Comparison of ENCODE assay signal across 8 cellular contexts in the genomic region with DNA sequence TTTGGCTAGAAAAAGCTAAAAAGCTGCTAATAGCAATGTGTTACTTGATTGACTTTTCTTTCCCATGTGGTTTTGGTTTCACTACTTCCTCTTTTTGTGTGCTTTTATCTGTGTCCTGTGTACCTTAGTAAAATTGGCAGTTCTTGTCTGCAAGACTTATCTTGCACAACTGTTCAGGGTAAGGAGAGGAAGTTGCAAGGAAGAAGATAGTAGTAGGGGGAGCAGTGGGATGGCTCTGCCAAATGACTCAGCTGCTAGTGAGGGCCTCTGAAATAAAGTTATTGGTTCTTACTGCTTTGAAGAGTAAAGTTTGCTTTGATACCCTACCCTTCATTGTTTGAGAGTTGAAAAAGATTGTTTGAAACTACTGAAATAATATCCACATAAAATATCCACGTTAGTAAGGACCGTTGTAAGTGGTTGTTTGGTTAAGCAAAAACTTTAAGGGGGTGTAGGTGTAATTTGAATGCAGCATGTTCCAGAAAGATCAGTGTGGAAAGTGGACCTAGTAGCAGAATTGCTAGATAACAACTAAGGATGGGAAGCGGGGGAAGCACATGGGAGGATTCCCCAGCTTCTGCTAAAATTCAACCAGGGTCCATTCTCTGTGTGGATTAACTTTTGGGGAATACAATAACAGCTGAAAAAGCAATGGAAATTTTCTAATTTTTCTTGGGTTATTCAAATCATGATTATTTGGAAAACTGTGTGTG.
DNase-seq lines count a peak whose midpoint lies in the region; ATAC-seq, FAIRE-seq and TF ChIP-seq lines count a peak whose summit lies in the region.

No MANE protein-coding gene starts in this region.

- H3K4me3 ChIP-seq in A549 (no peak overlapping the region), K562 (no peak overlapping the region), prostate gland (no peak overlapping the region)

- H3K79me2 ChIP-seq in K562 (ENCODE audit: control insufficient read depth, insufficient read depth, low read length), result peaks cover 3% of the 10 kb centered on the region; the same call in 1 of the 3 replicates

- peak overlapping the region; percentile 1; the same call in 1 of the 3 replicates for H3K4me2 ChIP-seq in A549
- H3K4me2 ChIP-seq in K562 (ENCODE audit: insufficient read depth, low read length), result peak overlapping the region; percentile 69

- TF ChIP-seq EP300 in A549 (IDR thresholded peaks at IDR 0.05) (no peak), K562 (IDR thresholded peaks at IDR 0.05; ENCODE audit: low read length) (peak; percentile 97)

- ATAC-seq in A549, result peak; percentile 43 to 59; a peak in 3 of 6 replicates
- ATAC-seq in GM19455 (IDR thresholded peaks at IDR 0.05; ENCODE audit: unreplicated experiment), result peak; percentile 74
- peak; percentile 98 for ATAC-seq in K562

- H4K20me1 ChIP-seq in K562 (replicated peaks; ENCODE audit: control insufficient read depth, insufficient read depth, low read length), result no peaks in the 10 kb centered on the region

- H3K9me1 ChIP-seq in K562 (ENCODE audit: control insufficient read depth, insufficient read depth, low read length), result no peaks in the 10 kb centered on the region

- H3K4me1 ChIP-seq in A549 (peaks cover 16% of the 10 kb centered on the region; the same call in 2 of the 3 replicates), K562 (replicated peaks in 1 of 2; ENCODE audit: control insufficient read depth in 2 of 2, insufficient read depth in 2 of 2, low read length in 2 of 2) (peaks cover 8 to 48% of the 10 kb centered on the region in 2 experiments), prostate gland (replicated peaks) (no peaks in the 10 kb centered on the region)

- H3K9me3 ChIP-seq in A549 (no peaks in the 10 kb centered on the region), K562 (replicated peaks; ENCODE audit: control insufficient read depth, insufficient read depth, low read depth, low read length) (no peaks in the 10 kb centered on the region; the same call in 1 of the 2 replicates), prostate gland (no peaks in the 10 kb centered on the region)

- in situ Hi-C loops in K562 (cut with MboI), result loop anchor here (5.0 kb wide), 1 partner anchor 48 kb away; no protein-coding TSS in a partner anchor

- POLR2A ChIA-PET in A549 (lab: Yijun Ruan, JAX) (no interaction called here), K562 (lab: Yijun Ruan, JAX) (interaction anchor here (0.5 to 1.1 kb wide), 8 partner anchors 10 to 592 kb away, joined by 3 to 9 read pairs (median 3); no protein-coding TSS in a partner anchor)

- no peak for TF ChIP-seq POLR2A in A549 (IDR thresholded peaks at IDR 0.05; ENCODE audit: low read length)
- TF ChIP-seq POLR2A in K562 (conservative IDR thresholded peaks at IDR 0.05), result no peak
- no peak for TF ChIP-seq POLR2A in prostate gland (IDR thresholded peaks at IDR 0.05)

- CTCF ChIA-PET in A549 (lab: Yijun Ruan, JAX) (interaction anchor here (0.7 to 2.5 kb wide), 5 partner anchors 11 to 481 kb away, joined by 3 to 9 read pairs (median 4); no protein-coding TSS in a partner anchor), K562 (lab: Yijun Ruan, JAX; ENCODE audit: low intra/inter-chr PET ratio) (no interaction called here)

- DNase-seq in A549 (ENCODE audit: low read depth in 1 of 2, low spot score in 1 of 2) (peak in 1 of 2 experiments; percentile 20), HT1080 (ENCODE audit: low read depth) (peak; percentile 66), K562 (ENCODE audit: extremely low read depth in 1 of 4, low spot score in 3 of 4) (peak; percentile 22 to 91 (median 61)), non-pigmented ciliary epithelial cell (ENCODE audit: low read depth) (peak; percentile 35), prostate gland (ENCODE audit: low spot score) (no peak), NCI-H187 (lab: John Stamatoyannopoulos, UW) (no peak)
- DNase-seq in activated T-cell treated with anti-CD3 and anti-CD28 coated beads, Interleukin-2, amount 50 U/mL, for 1 hour, result no peak

- FAIRE-seq in A549 (lab: Jason Lieb, UNC) (no peak), K562 (lab: Jason Lieb, UNC) (peak; percentile 99)

- H3K36me3 ChIP-seq in K562 (ENCODE audit: control insufficient read depth, insufficient read depth, low read length) (peaks cover 38% of the 10 kb centered on the region), prostate gland (no peaks in the 10 kb centered on the region)

- no TSS peak for BruUV-seq in K562 (replicated peaks; lab: Mats Ljungman, UMichigan)

- peak overlapping the region in 1 of 2 experiments; percentile 46; a peak in 2 of 4 replicates for H3K9ac ChIP-seq in K562 (ENCODE audit: insufficient read depth in 1 of 2, low read depth in 2 of 2, low read length in 2 of 2)

- H3K27me3 ChIP-seq in K562 (ENCODE audit: control insufficient read depth in 2 of 2, insufficient read depth in 2 of 2, low read length in 2 of 2), result no peaks in the 10 kb centered on the region
- no peaks in the 10 kb centered on the region for H3K27me3 ChIP-seq in prostate gland (replicated peaks; ENCODE audit: insufficient read depth)

- 84% methylated on average over 3 of the region's 3 CpGs for WGBS in A549 (ENCODE audit: missing lambda C conversion rate)
- 0% methylated on average over 3 of the region's 3 CpGs for WGBS in K562 (ENCODE audit: insufficient coverage, low coverage, missing lambda C conversion rate)
- 46% methylated on average over 3 of the region's 3 CpGs for WGBS in prostate gland

- no peak for TF ChIP-seq RAD21 in A549 (conservative IDR thresholded peaks at IDR 0.05 in 1 of 2, IDR thresholded peaks at IDR 0.05 in 1 of 2)
- no peak; a peak in 2 of 4 replicates for TF ChIP-seq RAD21 in K562 (CRISPR knock-in tag; conservative IDR thresholded peaks at IDR 0.05 in 1 of 2, IDR thresholded peaks at IDR 0.05 in 1 of 2)

- TF ChIP-seq CTCF in A549 (IDR thresholded peaks at IDR 0.05) (no peak), K562 (IDR thresholded peaks at IDR 0.05 in 2 of 3, conservative IDR thresholded peaks at IDR 0.05 in 1 of 3; ENCODE audit: insufficient read depth in 2 of 3, low read depth in 1 of 3, low read length in 3 of 3) (no peak), prostate gland (IDR thresholded peaks at IDR 0.05) (no peak)

- H2AFZ ChIP-seq in K562 (ENCODE audit: low read depth, low read length), result peak overlapping the region; percentile 71

- peak overlapping the region in 1 of 2 experiments; percentile 55; a peak in 3 of 6 replicates for H3K27ac ChIP-seq in A549
- peak overlapping the region; percentile 74 for H3K27ac ChIP-seq in K562 (ENCODE audit: extremely low read depth, low read depth, low read length)
- no peak overlapping the region for H3K27ac ChIP-seq in prostate gland

- intact Hi-C loops in K562 (cut with micrococcal nuclease) (loop anchor here (2.0 kb wide), 2 partner anchors 25 to 43 kb away; no protein-coding TSS in a partner anchor), prostate gland (cut with DNase I) (no loop called here)

TF ChIP-seq in A549, 52 proteins besides CTCF, POLR2A, EP300 and RAD21 (continues in another document):
- no peak for TF ChIP-seq HMGXB4 (CRISPR knock-in tag; IDR thresholded peaks at IDR 0.05; ENCODE audit: borderline replicate concordance)
- TF ChIP-seq SREBF2 (IDR thresholded peaks at IDR 0.05), result no peak
- TF ChIP-seq JUNB (IDR thresholded peaks at IDR 0.05), result no peak
- no peak for TF ChIP-seq ELK1 (IDR thresholded peaks at IDR 0.05; ENCODE audit: low read depth, low read length)

TF ChIP-seq in K562, 482 proteins besides CTCF, POLR2A, EP300 and RAD21 (continues in another document):
- TF ChIP-seq, protein P1, sequence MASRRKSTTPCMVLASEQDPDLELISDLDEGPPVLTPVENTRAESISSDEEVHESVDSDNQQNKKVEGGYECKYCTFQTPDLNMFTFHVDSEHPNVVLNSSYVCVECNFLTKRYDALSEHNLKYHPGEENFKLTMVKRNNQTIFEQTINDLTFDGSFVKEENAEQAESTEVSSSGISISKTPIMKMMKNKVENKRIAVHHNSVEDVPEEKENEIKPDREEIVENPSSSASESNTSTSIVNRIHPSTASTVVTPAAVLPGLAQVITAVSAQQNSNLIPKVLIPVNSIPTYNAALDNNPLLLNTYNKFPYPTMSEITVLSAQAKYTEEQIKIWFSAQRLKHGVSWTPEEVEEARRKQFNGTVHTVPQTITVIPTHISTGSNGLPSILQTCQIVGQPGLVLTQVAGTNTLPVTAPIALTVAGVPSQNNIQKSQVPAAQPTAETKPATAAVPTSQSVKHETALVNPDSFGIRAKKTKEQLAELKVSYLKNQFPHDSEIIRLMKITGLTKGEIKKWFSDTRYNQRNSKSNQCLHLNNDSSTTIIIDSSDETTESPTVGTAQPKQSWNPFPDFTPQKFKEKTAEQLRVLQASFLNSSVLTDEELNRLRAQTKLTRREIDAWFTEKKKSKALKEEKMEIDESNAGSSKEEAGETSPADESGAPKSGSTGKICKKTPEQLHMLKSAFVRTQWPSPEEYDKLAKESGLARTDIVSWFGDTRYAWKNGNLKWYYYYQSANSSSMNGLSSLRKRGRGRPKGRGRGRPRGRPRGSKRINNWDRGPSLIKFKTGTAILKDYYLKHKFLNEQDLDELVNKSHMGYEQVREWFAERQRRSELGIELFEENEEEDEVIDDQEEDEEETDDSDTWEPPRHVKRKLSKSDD (conservative IDR thresholded peaks at IDR 0.05; ENCODE audit: low read length), result 0 out of 2 replicates have a peak, but pooled peaks have one; percentile 39
- 0 out of 2 replicates have a peak, but pooled peaks have one; percentile 51 for TF ChIP-seq SMAD3 (CRISPR knock-in tag; conservative IDR thresholded peaks at IDR 0.05)
- no peak for TF ChIP-seq BRF2 (IDR thresholded peaks at IDR 0.05; ENCODE audit: borderline replicate concordance, insufficient read depth, insufficient read length)
- TF ChIP-seq FOXM1 (IDR thresholded peaks at IDR 0.05; ENCODE audit: low read depth), result peak; percentile 88
- no peak for TF ChIP-seq FOXM1 (CRISPR knock-in tag; IDR thresholded peaks at IDR 0.05; ENCODE audit: low read depth)

Comparison
In these comparisons a context has a peak if more than half of its experiments do, and no peak if none do; other contexts are left out.
1. DNase-seq: peak in HT1080 (single experiment), K562 (4 of 4) and non-pigmented ciliary epithelial cell (single experiment); none in activated T-cell treated with anti-CD3 and anti-CD28 coated beads, Interleukin-2, amount 50 U/mL, for 1 hour (single experiment), prostate gland (single experiment) and NCI-H187 (0 of 2).
2. Of the 35 proteins assayed by ChIP-seq in both K562 and A549: peak only in K562: BHLHE40, CEBPB, EHMT2, EP300, ESRRA, HDAC2 and 7 more; only in A549: none; in both: none; in neither: 19; mixed calls (peak in some experiments, not most) for 3.
3. Peak in every context shown above with its lines, with median percentiles within 50 percentile points of each other: ATAC-seq.